8 cellular contexts compared by ENCODE assay signal in the genomic region with DNA sequence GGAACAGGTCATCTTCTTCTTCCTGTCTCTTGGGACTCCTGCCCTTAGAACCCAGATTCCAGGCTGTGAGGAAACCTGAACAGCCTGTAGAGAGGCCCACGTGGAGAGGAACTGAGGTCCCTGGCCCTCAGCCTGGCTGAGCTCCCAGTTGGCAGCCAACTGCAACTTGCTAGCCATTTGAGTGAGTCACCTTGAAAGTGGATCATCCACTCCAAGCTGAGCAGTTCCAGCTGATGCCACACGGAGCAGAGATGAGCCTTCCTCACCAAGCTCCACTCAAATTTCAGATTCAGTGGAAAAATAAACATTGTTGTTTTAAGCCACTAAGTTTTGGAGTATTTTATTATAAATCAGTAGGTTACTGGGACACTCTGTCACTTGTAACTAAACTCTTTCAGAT.
A peak's percentile ranks its signal among the peaks of the same experiment; 100 is the strongest.
DNase-seq lines count a peak whose midpoint lies in the region; ATAC-seq and TF ChIP-seq lines count a peak whose summit lies in the region.

No MANE protein-coding gene starts in this region.

- H3K4me1 ChIP-seq in endodermal cell (ENCODE audit: control insufficient read depth, insufficient read depth, low read length) = no peaks in the 10 kb centered on the region

- 14 to 29% methylated on average over 1 to 2 of the region's 2 CpGs for WGBS in endodermal cell (ENCODE audit: insufficient coverage in 1 of 2, insufficient read length in 1 of 2), 2 experiments

- DNase-seq in H4 (ENCODE audit: low spot score) (peak; percentile 91), NCI-H446 (lab: John Stamatoyannopoulos, UW) (peak; percentile 27 to 87), endodermal cell (peak; percentile 69), neural crest cell (ENCODE audit: low read depth, low spot score) (no peak)
- no peak for DNase-seq in activated CD4-positive, alpha-beta T cell treated with anti-CD3 and anti-CD28 coated beads for 4 hours

- H3K27ac ChIP-seq in endodermal cell (ENCODE audit: low read depth, low read length) = no peak overlapping the region

- H3K9ac ChIP-seq in endodermal cell (ENCODE audit: extremely low read depth, low read length, poor library complexity, severe bottlenecking) = no peak overlapping the region

- H3K27me3 ChIP-seq in endodermal cell (ENCODE audit: control insufficient read depth, insufficient read depth, low read length, poor library complexity, severe bottlenecking) = no peaks in the 10 kb centered on the region

- no peak overlapping the region for H3K4me3 Mint-ChIP-seq in endodermal cell
- no peak overlapping the region for H3K4me3 Mint-ChIP-seq in neural crest cell

- no peaks in the 10 kb centered on the region for H3K36me3 ChIP-seq in endodermal cell (ENCODE audit: control insufficient read depth, insufficient read depth, low read length)

- H3K9me3 ChIP-seq in endodermal cell (ENCODE audit: control insufficient read depth, low read length) = peaks cover 3% of the 10 kb centered on the region

- H3K4me1 Mint-ChIP-seq in endodermal cell (no peaks in the 10 kb centered on the region), neural crest cell (peaks cover 8% of the 10 kb centered on the region)

- H3K9me3 Mint-ChIP-seq in endodermal cell (peaks cover 17% of the 10 kb centered on the region), neural crest cell (peaks cover 9% of the 10 kb centered on the region)

- TF ChIP-seq CTCF in endodermal cell (conservative IDR thresholded peaks at IDR 0.05) (peak; percentile 70), neural crest cell (conservative IDR thresholded peaks at IDR 0.05) (peak; percentile 52)

- H3K4me3 ChIP-seq in endodermal cell (ENCODE audit: low read length) = no peak overlapping the region

- H3K36me3 Mint-ChIP-seq in endodermal cell (ENCODE audit: low read depth) (no peaks in the 10 kb centered on the region), neural crest cell (ENCODE audit: low read depth) (no peaks in the 10 kb centered on the region)

- H3K27me3 Mint-ChIP-seq in endodermal cell (ENCODE audit: insufficient read depth) = peaks cover 4% of the 10 kb centered on the region
- no peaks in the 10 kb centered on the region for H3K27me3 Mint-ChIP-seq in neural crest cell (ENCODE audit: low read depth)

- H3K27ac Mint-ChIP-seq in endodermal cell = no peak overlapping the region
- no peak overlapping the region for H3K27ac Mint-ChIP-seq in neural crest cell (ENCODE audit: unreplicated experiment)

- no peak for ATAC-seq in HG03565 (IDR thresholded peaks at IDR 0.05; ENCODE audit: unreplicated experiment)
- ATAC-seq in HG02981 (IDR thresholded peaks at IDR 0.05; ENCODE audit: unreplicated experiment) = no peak
- ATAC-seq in HG03135 (IDR thresholded peaks at IDR 0.05; ENCODE audit: unreplicated experiment) = no peak

Comparison
In these comparisons a context has a peak if more than half of its experiments do, and no peak if none do; other contexts are left out.
1. DNase-seq: peak in H4 (single experiment), NCI-H446 (2 of 2) and endodermal cell (single experiment); none in neural crest cell (single experiment) and activated CD4-positive, alpha-beta T cell treated with anti-CD3 and anti-CD28 coated beads for 4 hours (0 of 2).